ENCODE assay signal across 1 cellular context in genomic region chr1:1782399-1783221, GRCh38.
TF ChIP-seq lines count a peak whose summit lies in the region.

No MANE protein-coding gene starts in this region.

TF ChIP-seq in HepG2, 621 proteins besides CTCF, POLR2A, EP300 and RAD21 (continued from another document):
- TF ChIP-seq, protein P1, sequence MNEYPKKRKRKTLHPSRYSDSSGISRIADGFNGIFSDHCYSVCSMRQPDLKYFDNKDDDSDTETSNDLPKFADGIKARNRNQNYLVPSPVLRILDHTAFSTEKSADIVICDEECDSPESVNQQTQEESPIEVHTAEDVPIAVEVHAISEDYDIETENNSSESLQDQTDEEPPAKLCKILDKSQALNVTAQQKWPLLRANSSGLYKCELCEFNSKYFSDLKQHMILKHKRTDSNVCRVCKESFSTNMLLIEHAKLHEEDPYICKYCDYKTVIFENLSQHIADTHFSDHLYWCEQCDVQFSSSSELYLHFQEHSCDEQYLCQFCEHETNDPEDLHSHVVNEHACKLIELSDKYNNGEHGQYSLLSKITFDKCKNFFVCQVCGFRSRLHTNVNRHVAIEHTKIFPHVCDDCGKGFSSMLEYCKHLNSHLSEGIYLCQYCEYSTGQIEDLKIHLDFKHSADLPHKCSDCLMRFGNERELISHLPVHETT (CRISPR knock-in tag; conservative IDR thresholded peaks at IDR 0.05): 0 out of 2 replicates have a peak, but pooled peaks have one; percentile 14
- peak; percentile 12; the same call in 1 of the 2 replicates for TF ChIP-seq TGIF2 (CRISPR knock-in tag; IDR thresholded peaks at IDR 0.05)
- peak; percentile 37; the same call in 1 of the 2 replicates for TF ChIP-seq ZKSCAN8 (CRISPR knock-in tag; IDR thresholded peaks at IDR 0.05; ENCODE audit: borderline replicate concordance)
- no peak for TF ChIP-seq ARNTL (CRISPR knock-in tag; IDR thresholded peaks at IDR 0.05)
- TF ChIP-seq ZNF235 (CRISPR knock-in tag; IDR thresholded peaks at IDR 0.05; ENCODE audit: borderline replicate concordance): no peak
- TF ChIP-seq RFX3 (CRISPR knock-in tag; IDR thresholded peaks at IDR 0.05): no peak
- 0 out of 2 replicates have a peak, but pooled peaks have one; percentile 32 for TF ChIP-seq ZNF33B (CRISPR knock-in tag; IDR thresholded peaks at IDR 0.05)
- TF ChIP-seq POLR2AphosphoS5 (IDR thresholded peaks at IDR 0.05; ENCODE audit: low read depth, low read length): 0 out of 2 replicates have a peak, but pooled peaks have one; percentile 35
- no peak for TF ChIP-seq DDIT3 (CRISPR knock-in tag; IDR thresholded peaks at IDR 0.05)
- TF ChIP-seq ZNF501 (CRISPR knock-in tag; IDR thresholded peaks at IDR 0.05): 0 out of 2 replicates have a peak, but pooled peaks have one; percentile 27
- no peak for TF ChIP-seq ZNF33A (CRISPR knock-in tag; IDR thresholded peaks at IDR 0.05; ENCODE audit: borderline replicate concordance)
- no peak for TF ChIP-seq SRSF9 (IDR thresholded peaks at IDR 0.05; ENCODE audit: borderline replicate concordance, insufficient read depth, low read depth, low read length, poor library complexity, severe bottlenecking)
- TF ChIP-seq THAP11 (CRISPR knock-in tag; IDR thresholded peaks at IDR 0.05): peak; percentile 37; the same call in 1 of the 2 replicates
- TF ChIP-seq ZSCAN20 (CRISPR knock-in tag; IDR thresholded peaks at IDR 0.05; ENCODE audit: borderline replicate concordance): peak; percentile 48; the same call in 1 of the 2 replicates
- no peak for TF ChIP-seq TRIM24 (CRISPR knock-in tag; IDR thresholded peaks at IDR 0.05)
- no peak for TF ChIP-seq THYN1 (CRISPR knock-in tag; IDR thresholded peaks at IDR 0.05; ENCODE audit: borderline replicate concordance, low read depth)
- 0 out of 2 replicates have a peak, but pooled peaks have one; percentile 23 for TF ChIP-seq ZNF609 (CRISPR knock-in tag; IDR thresholded peaks at IDR 0.05; ENCODE audit: borderline replicate concordance)
- no peak for TF ChIP-seq ZNF572 (CRISPR knock-in tag; IDR thresholded peaks at IDR 0.05)
- no peak for TF ChIP-seq ZNF615 (CRISPR knock-in tag; IDR thresholded peaks at IDR 0.05; ENCODE audit: borderline replicate concordance)
- 0 out of 3 replicates have a peak, but pooled peaks have one; percentile 42 for TF ChIP-seq MXI1 (IDR thresholded peaks at IDR 0.05; ENCODE audit: borderline replicate concordance, low read depth, low read length)
- TF ChIP-seq KLF15 (CRISPR knock-in tag; IDR thresholded peaks at IDR 0.05; ENCODE audit: borderline replicate concordance): 0 out of 2 replicates have a peak, but pooled peaks have one; percentile 21
- peak; percentile 44; the same call in 1 of the 2 replicates for TF ChIP-seq REPIN1 (CRISPR knock-in tag; IDR thresholded peaks at IDR 0.05; ENCODE audit: borderline replicate concordance, low read depth)
- TF ChIP-seq HOXA3 (CRISPR knock-in tag; IDR thresholded peaks at IDR 0.05): 0 out of 2 replicates have a peak, but pooled peaks have one; percentile 34
- peak; percentile 45; the same call in 1 of the 2 replicates for TF ChIP-seq ZNF34 (CRISPR knock-in tag; IDR thresholded peaks at IDR 0.05; ENCODE audit: borderline replicate concordance)
- peak; percentile 79; the same call in 1 of the 2 replicates for TF ChIP-seq MXD4 (CRISPR knock-in tag; IDR thresholded peaks at IDR 0.05)
- no peak for TF ChIP-seq ZNF335 (CRISPR knock-in tag; IDR thresholded peaks at IDR 0.05)
- TF ChIP-seq ZNF577 (CRISPR knock-in tag; IDR thresholded peaks at IDR 0.05; ENCODE audit: borderline replicate concordance, low read depth): no peak
- TF ChIP-seq, protein P2, sequence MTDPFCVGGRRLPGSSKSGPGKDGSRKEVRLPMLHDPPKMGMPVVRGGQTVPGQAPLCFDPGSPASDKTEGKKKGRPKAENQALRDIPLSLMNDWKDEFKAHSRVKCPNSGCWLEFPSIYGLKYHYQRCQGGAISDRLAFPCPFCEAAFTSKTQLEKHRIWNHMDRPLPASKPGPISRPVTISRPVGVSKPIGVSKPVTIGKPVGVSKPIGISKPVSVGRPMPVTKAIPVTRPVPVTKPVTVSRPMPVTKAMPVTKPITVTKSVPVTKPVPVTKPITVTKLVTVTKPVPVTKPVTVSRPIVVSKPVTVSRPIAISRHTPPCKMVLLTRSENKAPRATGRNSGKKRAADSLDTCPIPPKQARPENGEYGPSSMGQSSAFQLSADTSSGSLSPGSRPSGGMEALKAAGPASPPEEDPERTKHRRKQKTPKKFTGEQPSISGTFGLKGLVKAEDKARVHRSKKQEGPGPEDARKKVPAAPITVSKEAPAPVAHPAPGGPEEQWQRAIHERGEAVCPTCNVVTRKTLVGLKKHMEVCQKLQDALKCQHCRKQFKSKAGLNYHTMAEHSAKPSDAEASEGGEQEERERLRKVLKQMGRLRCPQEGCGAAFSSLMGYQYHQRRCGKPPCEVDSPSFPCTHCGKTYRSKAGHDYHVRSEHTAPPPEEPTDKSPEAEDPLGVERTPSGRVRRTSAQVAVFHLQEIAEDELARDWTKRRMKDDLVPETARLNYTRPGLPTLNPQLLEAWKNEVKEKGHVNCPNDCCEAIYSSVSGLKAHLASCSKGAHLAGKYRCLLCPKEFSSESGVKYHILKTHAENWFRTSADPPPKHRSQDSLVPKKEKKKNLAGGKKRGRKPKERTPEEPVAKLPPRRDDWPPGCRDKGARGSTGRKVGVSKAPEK (CRISPR knock-in tag; IDR thresholded peaks at IDR 0.05; ENCODE audit: borderline replicate concordance): 0 out of 2 replicates have a peak, but pooled peaks have one; percentile 24
- TF ChIP-seq KDM5B (CRISPR knock-in tag; IDR thresholded peaks at IDR 0.05; ENCODE audit: borderline replicate concordance): peak; percentile 17; the same call in 1 of the 2 replicates
- TF ChIP-seq, protein P3, sequence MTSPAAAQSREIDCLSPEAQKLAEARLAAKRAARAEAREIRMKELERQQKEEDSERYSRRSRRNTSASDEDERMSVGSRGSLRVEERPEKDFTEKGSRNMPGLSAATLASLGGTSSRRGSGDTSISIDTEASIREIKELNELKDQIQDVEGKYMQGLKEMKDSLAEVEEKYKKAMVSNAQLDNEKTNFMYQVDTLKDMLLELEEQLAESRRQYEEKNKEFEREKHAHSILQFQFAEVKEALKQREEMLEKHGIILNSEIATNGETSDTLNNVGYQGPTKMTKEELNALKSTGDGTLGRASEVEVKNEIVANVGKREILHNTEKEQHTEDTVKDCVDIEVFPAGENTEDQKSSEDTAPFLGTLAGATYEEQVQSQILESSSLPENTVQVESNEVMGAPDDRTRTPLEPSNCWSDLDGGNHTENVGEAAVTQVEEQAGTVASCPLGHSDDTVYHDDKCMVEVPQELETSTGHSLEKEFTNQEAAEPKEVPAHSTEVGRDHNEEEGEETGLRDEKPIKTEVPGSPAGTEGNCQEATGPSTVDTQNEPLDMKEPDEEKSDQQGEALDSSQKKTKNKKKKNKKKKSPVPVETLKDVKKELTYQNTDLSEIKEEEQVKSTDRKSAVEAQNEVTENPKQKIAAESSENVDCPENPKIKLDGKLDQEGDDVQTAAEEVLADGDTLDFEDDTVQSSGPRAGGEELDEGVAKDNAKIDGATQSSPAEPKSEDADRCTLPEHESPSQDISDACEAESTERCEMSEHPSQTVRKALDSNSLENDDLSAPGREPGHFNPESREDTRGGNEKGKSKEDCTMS (CRISPR knock-in tag; conservative IDR thresholded peaks at IDR 0.05): no peak
- TF ChIP-seq HOXA5 (CRISPR knock-in tag; IDR thresholded peaks at IDR 0.05): no peak
- peak; percentile 92 for TF ChIP-seq AGO1 (IDR thresholded peaks at IDR 0.05; ENCODE audit: low read depth, low read length, poor library complexity, severe bottlenecking)
